Comparison of ENCODE assay signal across 8 cellular contexts in the genomic region with DNA sequence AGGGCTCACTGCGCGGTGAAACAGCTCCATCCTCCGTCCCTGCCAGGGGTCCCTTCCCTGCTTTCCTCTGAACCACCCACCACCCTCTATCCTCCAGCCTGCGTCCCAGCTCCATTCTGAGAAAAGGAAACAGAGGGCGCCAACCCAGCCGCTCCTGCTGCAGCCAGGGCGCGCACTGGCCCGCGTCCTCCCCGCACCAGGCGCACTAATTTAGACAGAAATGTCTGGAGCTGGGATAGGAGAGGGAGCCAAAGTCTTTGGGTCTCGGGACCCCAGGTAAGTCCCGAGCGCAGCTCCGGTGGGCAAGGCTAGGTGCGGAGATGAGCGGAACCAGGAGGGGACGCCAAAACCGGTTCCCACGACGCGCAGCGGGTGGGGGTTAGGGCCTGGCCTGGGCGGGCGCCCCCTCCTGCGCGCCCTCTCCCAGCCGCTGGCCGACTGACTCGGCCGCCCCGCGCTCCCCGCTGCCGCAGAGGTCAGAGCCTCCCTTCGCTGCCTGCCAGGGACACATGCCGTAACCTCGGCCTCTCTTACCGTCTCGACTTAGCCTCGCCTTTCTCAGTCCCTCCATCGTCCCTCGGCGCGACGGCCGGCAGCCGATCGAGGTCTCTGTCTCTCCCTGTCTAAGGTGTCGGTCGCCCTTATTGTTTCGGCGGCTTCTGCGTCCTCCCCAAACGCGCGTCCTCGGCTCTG. TPM values are rescaled to one million over a fixed set of nuclear protein-coding genes. Genes with fewer than 3 reads are reported as not detected.
DNase-seq lines count a peak whose midpoint lies in the region; ATAC-seq and TF ChIP-seq lines count a peak whose summit lies in the region.

No MANE protein-coding gene starts in this region.

- WGBS in transverse colon (ENCODE audit: low coverage in 1 of 2), 2 donors, result 2 to 6% methylated on average over 8 to 45 of the region's 59 CpGs

- ATAC-seq in GM18873 (IDR thresholded peaks at IDR 0.05; ENCODE audit: low FRiP score, unreplicated experiment) (no peak), HG02981 (IDR thresholded peaks at IDR 0.05; ENCODE audit: unreplicated experiment) (no peak)

- peaks cover 10 to 60% (median 50%) of the 10 kb centered on the region in 4 donors for H3K4me1 ChIP-seq in transverse colon

- intact Hi-C loops in dorsolateral prefrontal cortex (cut with DNase I) (no loop called here), transverse colon (cut with DNase I; ENCODE audit: low total_unique reads) (no loop called here)

- TF ChIP-seq CTCF in dorsolateral prefrontal cortex (IDR thresholded peaks at IDR 0.05 in 54 of 56, conservative IDR thresholded peaks at IDR 0.05 in 2 of 56; ENCODE audit: low read depth in 1 of 56, partially characterized antibody in 56 of 56), result peak in 52 of 56 donors; percentile 10 to 66 (median 43)
- TF ChIP-seq CTCF in transverse colon (IDR thresholded peaks at IDR 0.05), result no peak

- peak; percentile 30 for DNase-seq in DMS79 treated with DMSO at 0.1 percent for 48 hours (lab: John Stamatoyannopoulos, UW)
- peak; percentile 31 for DNase-seq in NCI-H510A (lab: John Stamatoyannopoulos, UW)
- DNase-seq in dorsolateral prefrontal cortex, result peak in 5 of 10 donors; percentile 44 to 70 (median 59)
- peak; percentile 48 for DNase-seq in medulla oblongata (ENCODE audit: extremely low spot score)
- DNase-seq in transverse colon, result peak; percentile 32
- no peak for DNase-seq in activated CD4-positive, alpha-beta T cell treated with anti-CD3 and anti-CD28 coated beads, Interleukin-2, amount 50 U/mL, for 4 hours

- H3K27me3 ChIP-seq in dorsolateral prefrontal cortex, result peaks cover 0 to 3% (median 0%) of the 10 kb centered on the region in 45 donors
- H3K27me3 ChIP-seq in transverse colon, result peaks cover 9% of the 10 kb centered on the region

- no peaks in the 10 kb centered on the region for H3K36me3 ChIP-seq in transverse colon

- in situ Hi-C loops in transverse colon (cut with MboI; ENCODE audit: low pct_ligation_motif_present in 1 of 4, low pct_unique_long_range_greater_than_20kb in 1 of 4, low sequenced_read_pairs in 3 of 4), result no loop called here

- TF ChIP-seq POLR2A in transverse colon (IDR thresholded peaks at IDR 0.05), result no peak

- no peaks in the 10 kb centered on the region for H3K9me3 ChIP-seq in transverse colon

- H3K4me3 ChIP-seq in dorsolateral prefrontal cortex (peak overlapping the region; percentile 64 to 97 (median 89)), transverse colon (peak overlapping the region; percentile 56 to 86 (median 74))

- peak overlapping the region; percentile 76 to 99 (median 98) for H3K27ac ChIP-seq in dorsolateral prefrontal cortex
- peak overlapping the region; percentile 91 to 95 (median 93) for H3K27ac ChIP-seq in transverse colon

- TF ChIP-seq EP300 in transverse colon (IDR thresholded peaks at IDR 0.05; ENCODE audit: low read depth), result no peak

RNA-seq across cellular contexts. Expression of gene CAMK2N1, which starts 2.0 kb away (rescaled TPM):
- total RNA-seq in dorsolateral prefrontal cortex (100 to 1,000 TPM; 248 to 798 (median 441) TPM), transverse colon (100 to 1,000 TPM in 1 of 4 donors, 10 to 100 TPM in 3; 74.3 to 126 (median 85.9) TPM)

RNA-seq across cellular contexts. Expression of gene MUL1, which starts 24.0 kb away (rescaled TPM):
- 10 to 100 TPM; 16.4 to 29.4 (median 23.6) TPM for total RNA-seq in dorsolateral prefrontal cortex
- total RNA-seq in transverse colon, result 10 to 100 TPM; 21.9 to 53.9 (median 43.9) TPM

Comparison
In these comparisons a context has a peak if more than half of its experiments do, and no peak if none do; other contexts are left out.
1. DNase-seq: peak in DMS79 treated with DMSO at 0.1 percent for 48 hours (single experiment), NCI-H510A (single experiment), medulla oblongata (single experiment) and transverse colon (single experiment); none in activated CD4-positive, alpha-beta T cell treated with anti-CD3 and anti-CD28 coated beads, Interleukin-2, amount 50 U/mL, for 4 hours (0 of 2).
2. CTCF ChIP-seq: peak in dorsolateral prefrontal cortex (52 of 56); none in transverse colon (0 of 5).